13 cellular contexts compared by ENCODE assay signal in the genomic region with DNA sequence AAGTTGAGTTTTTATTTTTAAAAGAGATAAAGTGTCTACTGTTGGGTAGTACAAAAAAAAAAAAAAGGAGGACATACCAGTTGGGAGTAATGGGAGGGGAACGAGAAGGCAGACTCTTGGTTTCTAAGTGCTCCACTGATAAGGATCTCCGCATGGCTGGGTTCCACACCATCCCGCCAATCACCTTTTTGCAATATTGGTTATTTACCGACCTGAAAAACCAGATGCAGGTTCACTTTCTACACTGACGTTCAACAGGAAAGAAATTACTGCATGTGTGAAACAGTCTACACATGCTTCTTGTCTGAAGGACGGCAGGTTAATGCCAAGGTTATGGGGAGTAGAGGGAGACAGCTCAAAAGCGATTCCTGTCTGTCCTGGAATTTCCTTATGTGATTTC.
DNase-seq lines count a peak whose midpoint lies in the region; ATAC-seq and TF ChIP-seq lines count a peak whose summit lies in the region.
"Had no signal": no experiment of that assay in that cellular context is flagged by ENCODE, and none has a peak within 500 bp of the region (broad histone marks: within the 10 kb centered on the region; RNA-seq: fewer than 3 reads in every experiment).

No MANE protein-coding gene starts in this region.

- no peaks in the 10 kb centered on the region for H3K9me3 ChIP-seq in left ventricle myocardium inferior (replicated peaks)
- no peaks in the 10 kb centered on the region for H3K9me3 ChIP-seq in right atrium auricular region
- H3K9me3 ChIP-seq: spleen had no signal

- TF ChIP-seq CTCF in left ventricle myocardium inferior (IDR thresholded peaks at IDR 0.05; ENCODE audit: borderline replicate concordance), result no peak
- no peak for TF ChIP-seq CTCF in right atrium auricular region (IDR thresholded peaks at IDR 0.05)
- TF ChIP-seq CTCF in coronary artery (IDR thresholded peaks at IDR 0.05), result no peak

- H3K4me1 ChIP-seq in left ventricle myocardium inferior, result peaks cover 55% of the 10 kb centered on the region
- peaks cover 0 to 4% of the 10 kb centered on the region in 2 donors for H3K4me1 ChIP-seq in right atrium auricular region
- H3K4me1 ChIP-seq: spleen had no signal

- no peak overlapping the region for H3K27ac Mint-ChIP-seq in activated T-helper 2 cell treated with anti-CD3 and anti-CD28 coated beads, Interferon-gamma antibody, Interleukin-2, Interleukin-4, amounts not matched to agents 10 μg/mL and 5 μg/mL and 100 μg/mL, durations not matched to agents 14 hours and 24 hours and 36 hours
- H3K27ac Mint-ChIP-seq: stimulated activated effector memory CD8-positive, alpha-beta T cell treated with anti-CD3 and anti-CD28 coated beads, Interleukin-12 subunit alpha, Interleukin-12 subunit beta, amount 100 ng/mL, for 72 hours had no signal

- peak overlapping the region; percentile 64 for H3K4me3 ChIP-seq in left ventricle myocardium inferior
- H3K4me3 ChIP-seq in right atrium auricular region, result no peak overlapping the region
- H3K4me3 ChIP-seq in coronary artery, result no peak overlapping the region
- H3K4me3 ChIP-seq: SK-N-MC, spleen had no signal

- no peaks in the 10 kb centered on the region for H3K27me3 ChIP-seq in left ventricle myocardium inferior (ENCODE audit: low read depth)
- H3K27me3 ChIP-seq in right atrium auricular region, result no peaks in the 10 kb centered on the region

- H3K27me3 Mint-ChIP-seq in activated T-helper 2 cell treated with anti-CD3 and anti-CD28 coated beads, Interferon-gamma antibody, Interleukin-2, Interleukin-4, amounts not matched to agents 10 μg/mL and 5 μg/mL and 100 μg/mL, durations not matched to agents 14 hours and 24 hours and 36 hours (ENCODE audit: low read depth), result peaks cover 11% of the 10 kb centered on the region

- H3K9me3 Mint-ChIP-seq in activated T-helper 2 cell treated with anti-CD3 and anti-CD28 coated beads, Interferon-gamma antibody, Interleukin-2, Interleukin-4, amounts not matched to agents 10 μg/mL and 5 μg/mL and 100 μg/mL, durations not matched to agents 14 hours and 24 hours and 36 hours, result no peaks in the 10 kb centered on the region
- H3K9me3 Mint-ChIP-seq: central memory CD8-positive, alpha-beta T cell; stimulated activated effector memory CD8-positive, alpha-beta T cell treated with anti-CD3 and anti-CD28 coated beads, Interleukin-12 subunit alpha, Interleukin-12 subunit beta, amount 100 ng/mL, for 72 hours had no signal

- no peak for DNase-seq in left ventricle myocardium inferior
- no peak for DNase-seq in right atrium auricular region (ENCODE audit: low spot score)
- no peak for DNase-seq in DMS79 (lab: John Stamatoyannopoulos, UW)
- DNase-seq in coronary artery (ENCODE audit: low spot score), result no peak
- no peak for DNase-seq in NK-92 treated with Interleukin-12 subunit alpha and Interleukin-12 subunit beta, amount 100 ng/mL, for 24 hours (lab: John Stamatoyannopoulos, UW)
- DNase-seq in activated T-helper 2 cell treated with anti-CD3 and anti-CD28 coated beads, Interferon-gamma antibody, Interleukin-2, Interleukin-4, amounts not matched to agents 10 μg/mL and 5 μg/mL and 100 μg/mL, durations not matched to agents 14 hours and 24 hours and 36 hours (ENCODE audit: low spot score), result no peak
- DNase-seq: NCI-H2171 treated with DMSO at 0.1 percent for 48 hours, spleen had no signal

- H3K36me3 ChIP-seq in left ventricle myocardium inferior, result no peaks in the 10 kb centered on the region
- no peaks in the 10 kb centered on the region for H3K36me3 ChIP-seq in right atrium auricular region
- H3K36me3 ChIP-seq: spleen had no signal

- peak overlapping the region; percentile 88 for H3K27ac ChIP-seq in left ventricle myocardium inferior (replicated peaks)
- no peak overlapping the region for H3K27ac ChIP-seq in right atrium auricular region
- no peak overlapping the region for H3K27ac ChIP-seq in coronary artery
- H3K27ac ChIP-seq: SK-N-MC, spleen had no signal

- no peak overlapping the region for H3K4me3 Mint-ChIP-seq in activated T-helper 2 cell treated with anti-CD3 and anti-CD28 coated beads, Interferon-gamma antibody, Interleukin-2, Interleukin-4, amounts not matched to agents 10 μg/mL and 5 μg/mL and 100 μg/mL, durations not matched to agents 14 hours and 24 hours and 36 hours (ENCODE audit: low read depth)
- H3K4me3 Mint-ChIP-seq: central memory CD8-positive, alpha-beta T cell; stimulated activated effector memory CD8-positive, alpha-beta T cell treated with anti-CD3 and anti-CD28 coated beads, Interleukin-12 subunit alpha, Interleukin-12 subunit beta, amount 100 ng/mL, for 72 hours had no signal

- peaks cover 9% of the 10 kb centered on the region for H3K36me3 Mint-ChIP-seq in activated T-helper 2 cell treated with anti-CD3 and anti-CD28 coated beads, Interferon-gamma antibody, Interleukin-2, Interleukin-4, amounts not matched to agents 10 μg/mL and 5 μg/mL and 100 μg/mL, durations not matched to agents 14 hours and 24 hours and 36 hours (ENCODE audit: low read depth)
- H3K36me3 Mint-ChIP-seq: stimulated activated effector memory CD8-positive, alpha-beta T cell treated with anti-CD3 and anti-CD28 coated beads, Interleukin-12 subunit alpha, Interleukin-12 subunit beta, amount 100 ng/mL, for 72 hours had no signal

- intact Hi-C loops in left ventricle myocardium inferior (cut with micrococcal nuclease), result no loop called here
- intact Hi-C loops in activated T-helper 2 cell treated with anti-CD3 and anti-CD28 coated beads, Interferon-gamma antibody, Interleukin-2, Interleukin-4, amounts not matched to agents 10 μg/mL and 5 μg/mL and 100 μg/mL, durations not matched to agents 14 hours and 24 hours and 36 hours (cut with micrococcal nuclease), result no loop called here

- ATAC-seq in HG02610 (IDR thresholded peaks at IDR 0.05; ENCODE audit: unreplicated experiment) (peak; percentile 72), HG03520 (IDR thresholded peaks at IDR 0.05; ENCODE audit: unreplicated experiment) (peak; percentile 73)
- ATAC-seq: stimulated activated effector memory CD8-positive, alpha-beta T cell treated with anti-CD3 and anti-CD28 coated beads, Interleukin-12 subunit alpha, Interleukin-12 subunit beta, amount 100 ng/mL, for 72 hours had no signal

- peaks cover 15% of the 10 kb centered on the region for H3K4me1 Mint-ChIP-seq in activated T-helper 2 cell treated with anti-CD3 and anti-CD28 coated beads, Interferon-gamma antibody, Interleukin-2, Interleukin-4, amounts not matched to agents 10 μg/mL and 5 μg/mL and 100 μg/mL, durations not matched to agents 14 hours and 24 hours and 36 hours (ENCODE audit: low read depth)
- H3K4me1 Mint-ChIP-seq: central memory CD8-positive, alpha-beta T cell; stimulated activated effector memory CD8-positive, alpha-beta T cell treated with anti-CD3 and anti-CD28 coated beads, Interleukin-12 subunit alpha, Interleukin-12 subunit beta, amount 100 ng/mL, for 72 hours had no signal
